In genomic region chr17:72296456-72296855, GRCh38 we compare ENCODE assay signal across 20 cellular contexts.
DNase-seq lines count a peak whose midpoint lies in the region; ATAC-seq and TF ChIP-seq lines count a peak whose summit lies in the region.
"Had no signal": no experiment of that assay in that cellular context is flagged by ENCODE, and none has a peak within 500 bp of the region (broad histone marks: within the 10 kb centered on the region; RNA-seq: fewer than 3 reads in every experiment).

No MANE protein-coding gene starts in this region.

- ATAC-seq in PC-3 (peak; percentile 39), foreskin keratinocyte (peak; percentile 39)

- H3K36me3 ChIP-seq in ACC112 (ENCODE audit: insufficient read depth, low read length) (no peaks in the 10 kb centered on the region), PC-3 (ENCODE audit: low read depth, low read length) (no peaks in the 10 kb centered on the region), mammary epithelial cell (ENCODE audit: insufficient read depth, low read length) (no peaks in the 10 kb centered on the region)
- H3K36me3 ChIP-seq: BLaER1 treated with 17β-estradiol and CSF1 and Interleukin-3, amounts not matched to agents 10 nM and 100 nM had no signal

- BruUV-seq in PC-3 (replicated peaks; lab: Mats Ljungman, UMichigan) (no TSS peak), mammary epithelial cell (replicated peaks; lab: Mats Ljungman, UMichigan) (no TSS peak)

- H3K27ac ChIP-seq in ACC112 (ENCODE audit: low read depth, low read length) = peak overlapping the region; percentile 2; the same call in 1 of the 2 replicates
- peak overlapping the region; percentile 1 for H3K27ac ChIP-seq in PC-3 (ENCODE audit: low read length)
- H3K27ac ChIP-seq in mammary epithelial cell (ENCODE audit: insufficient read depth, low read depth, low read length) = no peak overlapping the region
- H3K27ac ChIP-seq in foreskin keratinocyte = no peak overlapping the region
- H3K27ac ChIP-seq: BLaER1 treated with 17β-estradiol and CSF1 and Interleukin-3, amounts not matched to agents 10 nM and 100 nM had no signal

- H3K4me3 ChIP-seq in ACC112 (ENCODE audit: low read depth, low read length) (no peak overlapping the region), PC-3 (ENCODE audit: low read length) (no peak overlapping the region), mammary epithelial cell (replicated peaks in 1 of 3; ENCODE audit: insufficient read depth in 1 of 3, low read depth in 2 of 3, low read length in 3 of 3) (no peak overlapping the region)
- H3K4me3 ChIP-seq: BLaER1 treated with 17β-estradiol and CSF1 and Interleukin-3, amounts not matched to agents 10 nM and 100 nM had no signal

- H3K27me3 ChIP-seq in ACC112 (ENCODE audit: insufficient read depth, low read length) = peaks cover 26% of the 10 kb centered on the region
- H3K27me3 ChIP-seq in PC-3 (ENCODE audit: low read length) = no peaks in the 10 kb centered on the region
- no peaks in the 10 kb centered on the region for H3K27me3 ChIP-seq in mammary epithelial cell (ENCODE audit: insufficient read depth, low read length)
- H3K27me3 ChIP-seq in foreskin keratinocyte = peaks cover 46% of the 10 kb centered on the region
- H3K27me3 ChIP-seq: BLaER1 treated with 17β-estradiol and CSF1 and Interleukin-3, amounts not matched to agents 10 nM and 100 nM had no signal

- peak; percentile 54 for DNase-seq in PC-3
- DNase-seq in mammary epithelial cell = peak; percentile 48
- DNase-seq in foreskin keratinocyte = peak; percentile 24 to 41
- DNase-seq in NCI-H2029 (lab: John Stamatoyannopoulos, UW) = no peak
- no peak for DNase-seq in NCI-H1694 treated with DMSO at 0.1 percent for 48 hours (lab: John Stamatoyannopoulos, UW)
- no peak for DNase-seq in NCI-H510A treated with DMSO at 0.1 percent for 48 hours (lab: John Stamatoyannopoulos, UW)
- DNase-seq in T-helper 9 cell = no peak
- DNase-seq: CD8-positive, alpha-beta memory T cell; DND-41; GF-D8; GOT3; Karpas-422; MM.1S; NCI-H1105; NCI-H1694; NCI-H446; Right ventricle myocardium superior; SK-N-SH had no signal

- H3K4me2 ChIP-seq in PC-3 (ENCODE audit: low read length) = peak overlapping the region; percentile 43; the same call in 1 of the 2 replicates
- H3K4me2 ChIP-seq in mammary epithelial cell (ENCODE audit: insufficient read depth, low read depth, low read length) = peak overlapping the region; percentile 7
- H3K4me2 ChIP-seq: BLaER1 treated with 17β-estradiol and CSF1 and Interleukin-3, amounts not matched to agents 10 nM and 100 nM had no signal

- H3K4me1 ChIP-seq in ACC112 (ENCODE audit: control insufficient read depth, insufficient read depth, low read length, unreplicated experiment) (peaks cover 22% of the 10 kb centered on the region), PC-3 (ENCODE audit: insufficient read depth, low read length) (peaks cover 19% of the 10 kb centered on the region), mammary epithelial cell (ENCODE audit: insufficient read depth, low read length) (peaks cover 24% of the 10 kb centered on the region), foreskin keratinocyte (peaks cover 2% of the 10 kb centered on the region)

- CTCF ChIA-PET in PC-3 (lab: Charles Lee) = interaction anchor here (0.7 kb wide), 1 partner anchor 823 kb away, joined by 3 read pairs; no protein-coding TSS in a partner anchor
- CTCF ChIA-PET in mammary epithelial cell (lab: Charles Lee; ENCODE audit: low non-redundant PET) = no interaction called here

- dilution Hi-C loops in mammary epithelial cell (cut with HindIII; ENCODE audit: low sequenced_read_pairs) = no loop called here

- H3K9me3 ChIP-seq in PC-3 (ENCODE audit: low read length) (no peaks in the 10 kb centered on the region), mammary epithelial cell (replicated peaks; ENCODE audit: insufficient read depth, low read length) (no peaks in the 10 kb centered on the region)
- H3K9me3 ChIP-seq: SK-N-SH had no signal

- H3K9ac ChIP-seq in PC-3 (ENCODE audit: low read length) (no peak overlapping the region), mammary epithelial cell (ENCODE audit: insufficient read depth, low read length) (no peak overlapping the region)
- H3K9ac ChIP-seq: BLaER1 treated with 17β-estradiol and CSF1 and Interleukin-3, amounts not matched to agents 10 nM and 100 nM; SK-N-SH had no signal

- no peaks in the 10 kb centered on the region for H3K79me2 ChIP-seq in ACC112 (ENCODE audit: control insufficient read depth, insufficient read depth, low read length, unreplicated experiment)
- no peaks in the 10 kb centered on the region for H3K79me2 ChIP-seq in PC-3 (ENCODE audit: low read length)
- no peaks in the 10 kb centered on the region for H3K79me2 ChIP-seq in mammary epithelial cell (ENCODE audit: insufficient read depth, low read length)

- POLR2A ChIA-PET in PC-3 (lab: Charles Lee; ENCODE audit: unreplicated experiment) = interaction anchor here (0.7 kb wide), 1 partner anchor 95 kb away, joined by 3 read pairs; no protein-coding TSS in a partner anchor

- in situ Hi-C loops in mammary epithelial cell (cut with MboI; ENCODE audit: low sequenced_read_pairs in 2 of 2) = no loop called here

- intact Hi-C loops in PC-3 (cut with micrococcal nuclease) (no loop called here), mammary epithelial cell (cut with micrococcal nuclease) (loop anchor here (2.0 kb wide), 1 partner anchor 176 kb away; the partner anchor contains the start of gene SOX9)

- 0% methylated on average over 1 of the region's 1 CpG for WGBS in mammary epithelial cell (ENCODE audit: low coverage, missing lambda C conversion rate)

- H3F3A ChIP-seq in PC-3 (ENCODE audit: low read length, unreplicated experiment) = no peaks in the 10 kb centered on the region

- no peak overlapping the region for H2AFZ ChIP-seq in ACC112 (ENCODE audit: low read length, unreplicated experiment)
- no peak overlapping the region for H2AFZ ChIP-seq in PC-3 (ENCODE audit: low read length)
- H2AFZ ChIP-seq in mammary epithelial cell (ENCODE audit: low read depth, low read length) = peak overlapping the region; percentile 62

- H3K9me2 ChIP-seq in PC-3 (replicated peaks; ENCODE audit: low read length) = no peaks in the 10 kb centered on the region; the same call in 1 of the 2 replicates
- H3K9me2 ChIP-seq: SK-N-SH had no signal

- TF ChIP-seq CTCF in PC-3 (conservative IDR thresholded peaks at IDR 0.05; ENCODE audit: low read depth, low read length) (no peak), mammary epithelial cell (conservative IDR thresholded peaks at IDR 0.05 in 1 of 2, IDR thresholded peaks at IDR 0.05 in 1 of 2; ENCODE audit: extremely low read depth in 1 of 2, insufficient read depth in 1 of 2, low read depth in 1 of 2, low read length in 2 of 2) (no peak), foreskin keratinocyte (conservative IDR thresholded peaks at IDR 0.05) (no peak)

- H4K20me1 ChIP-seq in PC-3 (ENCODE audit: low read length) (no peaks in the 10 kb centered on the region), mammary epithelial cell (ENCODE audit: insufficient read depth, low read length) (no peaks in the 10 kb centered on the region)
- H4K20me1 ChIP-seq: BLaER1 treated with 17β-estradiol and CSF1 and Interleukin-3, amounts not matched to agents 10 nM and 100 nM had no signal

Comparison
In these comparisons a context has a peak if more than half of its experiments do, and no peak if none do; other contexts are left out.
1. H3K27ac ChIP-seq: peak in ACC112 (single experiment) and PC-3 (single experiment); none in mammary epithelial cell (single experiment) and foreskin keratinocyte (single experiment).
2. DNase-seq: peak in PC-3 (single experiment), mammary epithelial cell (single experiment) and foreskin keratinocyte (2 of 2); none in NCI-H2029 (single experiment), NCI-H1694 treated with DMSO at 0.1 percent for 48 hours (single experiment), NCI-H510A treated with DMSO at 0.1 percent for 48 hours (single experiment) and T-helper 9 cell (single experiment).